ENCODE assay signal across 12 cellular contexts in the genomic region with DNA sequence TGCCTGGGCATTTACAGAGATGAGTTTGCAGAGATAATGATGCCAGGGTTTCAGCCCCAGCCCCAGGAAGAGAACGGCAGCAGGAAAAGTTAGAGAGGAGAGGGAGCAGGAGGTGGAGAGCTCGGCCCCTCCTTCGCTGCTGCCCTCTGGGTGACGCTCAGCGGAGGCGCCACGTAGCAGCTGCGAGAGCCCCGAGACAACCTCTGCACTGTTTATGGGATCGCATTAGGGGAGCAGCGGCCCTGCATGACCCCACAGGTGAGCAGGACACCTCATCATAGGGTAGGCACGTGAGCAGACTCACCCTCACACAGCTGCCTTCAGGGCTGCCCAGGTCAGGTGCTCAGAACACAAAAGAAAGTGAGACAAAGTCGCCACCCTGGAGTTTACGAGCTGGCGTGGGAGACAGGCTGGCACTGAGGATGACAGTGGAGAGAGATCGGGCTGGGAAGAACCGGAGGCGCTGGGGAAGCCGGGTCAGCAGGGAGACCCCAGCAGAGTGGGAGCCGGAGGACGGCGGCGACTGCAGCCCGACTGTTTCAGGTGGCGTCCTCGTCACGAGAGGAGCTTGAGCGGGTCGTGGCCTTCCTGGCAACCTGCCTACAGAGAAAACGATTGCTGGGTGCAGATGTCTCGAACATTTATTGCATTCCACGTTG.
A peak's percentile ranks its signal among the peaks of the same experiment; 100 is the strongest.
DNase-seq lines count a peak whose midpoint lies in the region; ATAC-seq and TF ChIP-seq lines count a peak whose summit lies in the region.
"Had no signal": no experiment of that assay in that cellular context is flagged by ENCODE, and none has a peak within 500 bp of the region (broad histone marks: within the 10 kb centered on the region; RNA-seq: fewer than 3 reads in every experiment).

No MANE protein-coding gene starts in this region.

- H3K27me3 Mint-ChIP-seq in WTC11 (ENCODE audit: low read depth), result no peaks in the 10 kb centered on the region

- CTCF ChIA-PET in WTC11 (lab: Charles Lee), result interaction anchor here (0.9 to 2.3 kb wide), 4 partner anchors 9 to 143 kb away, joined by 4 to 11 read pairs (median 6); no protein-coding TSS in a partner anchor

- 71% methylated on average over 32 of the region's 32 CpGs for WGBS in mesenchymal stem cell
- WGBS in upper lobe of left lung, 2 donors, result 39 to 52% methylated on average over 15 to 32 of the region's 32 CpGs

- no peak overlapping the region for H3K27ac ChIP-seq in mesenchymal stem cell (ENCODE audit: low read length, poor library complexity, severe bottlenecking)
- peak overlapping the region in 1 of 4 donors; percentile 22 for H3K27ac ChIP-seq in upper lobe of left lung

- H3K9ac ChIP-seq in mesenchymal stem cell (ENCODE audit: low read length), result peak overlapping the region; percentile 89

- no peak overlapping the region for H4K8ac ChIP-seq in mesenchymal stem cell (ENCODE audit: low read length)

- peak overlapping the region in 1 of 2 experiments; percentile 89 for H3K4me3 ChIP-seq in mesenchymal stem cell (ENCODE audit: insufficient read depth in 1 of 2, low read depth in 1 of 2, low read length in 2 of 2)
- H3K4me3 ChIP-seq in upper lobe of left lung, result peak overlapping the region in 3 of 4 donors; percentile 21 to 43 (median 39)

- H3K36me3 ChIP-seq in mesenchymal stem cell (ENCODE audit: control insufficient read depth in 1 of 2, insufficient read depth in 2 of 2, low read depth in 1 of 2, low read length in 2 of 2) (peaks cover 0 to 4% of the 10 kb centered on the region in 2 experiments), upper lobe of left lung (no peaks in the 10 kb centered on the region)

- no peak overlapping the region for H2AK5ac ChIP-seq in mesenchymal stem cell (ENCODE audit: low read length, severe bottlenecking)

- POLR2A ChIA-PET in WTC11 (lab: Charles Lee), result interaction anchor here (0.7 kb wide), 1 partner anchor 21 kb away, joined by 3 read pairs; no protein-coding TSS in a partner anchor

- H2AFZ ChIP-seq in mesenchymal stem cell (ENCODE audit: low read depth, low read length), result no peak overlapping the region

- H2BK5ac ChIP-seq in mesenchymal stem cell (ENCODE audit: low read depth, low read length, poor library complexity, severe bottlenecking), result no peak overlapping the region

- H4K91ac ChIP-seq in mesenchymal stem cell (ENCODE audit: low read length), result no peak overlapping the region

- H3K14ac ChIP-seq in mesenchymal stem cell (ENCODE audit: low read length in 2 of 2), result no peak overlapping the region

- no peak for TF ChIP-seq EP300 in upper lobe of left lung (IDR thresholded peaks at IDR 0.05)

- H3K9me3 ChIP-seq in mesenchymal stem cell (ENCODE audit: control insufficient read depth, low read length) (no peaks in the 10 kb centered on the region), upper lobe of left lung (no peaks in the 10 kb centered on the region)

- no peak for TF ChIP-seq POLR2A in upper lobe of left lung (IDR thresholded peaks at IDR 0.05)

- H3K4me2 ChIP-seq in mesenchymal stem cell (ENCODE audit: low read length, poor library complexity, severe bottlenecking), result no peak overlapping the region

- H2BK12ac ChIP-seq in mesenchymal stem cell (ENCODE audit: low read length in 2 of 2), result no peak overlapping the region

- no peak overlapping the region for H3K18ac ChIP-seq in mesenchymal stem cell (ENCODE audit: low read depth in 1 of 2, low read length in 2 of 2)

- no peak overlapping the region for H2BK15ac ChIP-seq in mesenchymal stem cell (ENCODE audit: low read depth, poor library complexity, severe bottlenecking)

- H3K4me1 ChIP-seq in mesenchymal stem cell (ENCODE audit: control insufficient read depth, insufficient read depth, low read depth, low read length), result peaks cover 4% of the 10 kb centered on the region
- H3K4me1 ChIP-seq in upper lobe of left lung, result peaks cover 0 to 18% (median 10%) of the 10 kb centered on the region in 4 donors

- H3K4me3 Mint-ChIP-seq in WTC11, result no peak overlapping the region
- H3K4me3 Mint-ChIP-seq: CD4-positive, alpha-beta T cell had no signal

- H3K27ac Mint-ChIP-seq in WTC11, result no peak overlapping the region
- H3K27ac Mint-ChIP-seq: CD4-positive, alpha-beta T cell had no signal

- H3K23ac ChIP-seq in mesenchymal stem cell (ENCODE audit: low read length in 2 of 2), result no peak overlapping the region

- peaks cover 0 to 14% of the 10 kb centered on the region in 2 experiments for H3K27me3 ChIP-seq in mesenchymal stem cell (ENCODE audit: control insufficient read depth in 1 of 2, insufficient read depth in 1 of 2, low read length in 2 of 2)
- H3K27me3 ChIP-seq in upper lobe of left lung, result no peaks in the 10 kb centered on the region

- no peaks in the 10 kb centered on the region for H3K36me3 Mint-ChIP-seq in WTC11

- no peak overlapping the region for H3K4ac ChIP-seq in mesenchymal stem cell (ENCODE audit: low read depth in 1 of 2, low read length in 2 of 2)

- H2BK120ac ChIP-seq in mesenchymal stem cell (ENCODE audit: low read depth, low read length), result no peak overlapping the region

- peak; percentile 42 for DNase-seq in activated effector memory CD4-positive, alpha-beta T cell treated with anti-CD3 and anti-CD28 coated beads, Interleukin-2, amount 50 U/mL, for 16 hours
- DNase-seq in activated effector memory CD4-positive, alpha-beta T cell treated with Interleukin-2 at 50 U/mL for 16 hours, result no peak
- no peak for DNase-seq in WTC11 (ENCODE audit: low spot score)
- DNase-seq in mesenchymal stem cell, result no peak
- DNase-seq in upper lobe of left lung, result peak in 1 of 2 donors; percentile 72
- DNase-seq in NCI-H2107 treated with DMSO at 0.1 percent for 48 hours (lab: John Stamatoyannopoulos, UW; ENCODE audit: unreplicated experiment), result no peak
- no peak for DNase-seq in NCI-H187 treated with DMSO at 0.1 percent for 48 hours (lab: John Stamatoyannopoulos, UW)
- DNase-seq: amygdala; CD4-positive, alpha-beta T cell; NCI-H1436 treated with DMSO at 0.1 percent for 48 hours; stimulated activated CD4-positive, alpha-beta T cell treated with anti-CD3 and anti-CD28 coated beads, Interleukin-12 subunit alpha, Interleukin-12 subunit beta, amount 100 ng/mL, for 4 hours had no signal

- peak; percentile 57 for ATAC-seq in WTC11
- ATAC-seq in upper lobe of left lung (ENCODE audit: low FRiP score in 2 of 2), result peak; percentile 16 to 47
- no peak for ATAC-seq in HG02852 (IDR thresholded peaks at IDR 0.05; ENCODE audit: unreplicated experiment)

- TF ChIP-seq CTCF in WTC11 (IDR thresholded peaks at IDR 0.05), result no peak
- TF ChIP-seq CTCF in upper lobe of left lung (IDR thresholded peaks at IDR 0.05), result no peak

- H3K79me1 ChIP-seq in mesenchymal stem cell (replicated peaks; ENCODE audit: low read length, poor library complexity, severe bottlenecking), result no peaks in the 10 kb centered on the region

- H3K9me3 Mint-ChIP-seq in WTC11, result peaks cover 3% of the 10 kb centered on the region; the same call in 1 of the 2 replicates
- H3K9me3 Mint-ChIP-seq: CD4-positive, alpha-beta T cell had no signal

- peaks cover 22% of the 10 kb centered on the region for H3K4me1 Mint-ChIP-seq in WTC11

TF ChIP-seq in WTC11, 78 proteins besides CTCF, POLR2A, EP300 and RAD21 (continues in another document):
- no peak for TF ChIP-seq JUN (CRISPR knock-in tag; IDR thresholded peaks at IDR 0.05)
- no peak for TF ChIP-seq MAX (CRISPR knock-in tag; IDR thresholded peaks at IDR 0.05)
- no peak for TF ChIP-seq ZNF671 (CRISPR knock-in tag; IDR thresholded peaks at IDR 0.05)
- TF ChIP-seq, protein P1, sequence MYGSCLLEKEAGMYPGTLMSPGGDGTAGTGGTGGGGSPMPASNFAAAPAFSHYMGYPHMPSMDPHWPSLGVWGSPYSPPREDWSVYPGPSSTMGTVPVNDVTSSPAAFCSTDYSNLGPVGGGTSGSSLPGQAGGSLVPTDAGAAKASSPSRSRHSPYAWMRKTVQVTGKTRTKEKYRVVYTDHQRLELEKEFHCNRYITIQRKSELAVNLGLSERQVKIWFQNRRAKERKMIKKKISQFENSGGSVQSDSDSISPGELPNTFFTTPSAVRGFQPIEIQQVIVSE (CRISPR knock-in tag; IDR thresholded peaks at IDR 0.05; ENCODE audit: borderline replicate concordance), result no peak
- no peak for TF ChIP-seq HMGA2 (CRISPR knock-in tag; IDR thresholded peaks at IDR 0.05)
- TF ChIP-seq TCF7 (CRISPR knock-in tag; IDR thresholded peaks at IDR 0.05; ENCODE audit: low read depth), result no peak
- TF ChIP-seq ZNF219 (CRISPR knock-in tag; IDR thresholded peaks at IDR 0.05; ENCODE audit: borderline replicate concordance), result no peak
- TF ChIP-seq, protein P2, sequence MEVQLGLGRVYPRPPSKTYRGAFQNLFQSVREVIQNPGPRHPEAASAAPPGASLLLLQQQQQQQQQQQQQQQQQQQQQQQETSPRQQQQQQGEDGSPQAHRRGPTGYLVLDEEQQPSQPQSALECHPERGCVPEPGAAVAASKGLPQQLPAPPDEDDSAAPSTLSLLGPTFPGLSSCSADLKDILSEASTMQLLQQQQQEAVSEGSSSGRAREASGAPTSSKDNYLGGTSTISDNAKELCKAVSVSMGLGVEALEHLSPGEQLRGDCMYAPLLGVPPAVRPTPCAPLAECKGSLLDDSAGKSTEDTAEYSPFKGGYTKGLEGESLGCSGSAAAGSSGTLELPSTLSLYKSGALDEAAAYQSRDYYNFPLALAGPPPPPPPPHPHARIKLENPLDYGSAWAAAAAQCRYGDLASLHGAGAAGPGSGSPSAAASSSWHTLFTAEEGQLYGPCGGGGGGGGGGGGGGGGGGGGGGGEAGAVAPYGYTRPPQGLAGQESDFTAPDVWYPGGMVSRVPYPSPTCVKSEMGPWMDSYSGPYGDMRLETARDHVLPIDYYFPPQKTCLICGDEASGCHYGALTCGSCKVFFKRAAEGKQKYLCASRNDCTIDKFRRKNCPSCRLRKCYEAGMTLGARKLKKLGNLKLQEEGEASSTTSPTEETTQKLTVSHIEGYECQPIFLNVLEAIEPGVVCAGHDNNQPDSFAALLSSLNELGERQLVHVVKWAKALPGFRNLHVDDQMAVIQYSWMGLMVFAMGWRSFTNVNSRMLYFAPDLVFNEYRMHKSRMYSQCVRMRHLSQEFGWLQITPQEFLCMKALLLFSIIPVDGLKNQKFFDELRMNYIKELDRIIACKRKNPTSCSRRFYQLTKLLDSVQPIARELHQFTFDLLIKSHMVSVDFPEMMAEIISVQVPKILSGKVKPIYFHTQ (CRISPR knock-in tag; IDR thresholded peaks at IDR 0.05), result no peak
